In genomic region chr17:4815043-4815675, GRCh38 we compare ENCODE assay signal across 21 cellular contexts. TPM values are rescaled to one million over a fixed set of nuclear protein-coding genes. Genes with fewer than 3 reads are reported as not detected.
A peak's percentile ranks its signal among the peaks of the same experiment; 100 is the strongest.
DNase-seq lines count a peak whose midpoint lies in the region; TF ChIP-seq lines count a peak whose summit lies in the region.
"Had no signal": no experiment of that assay in that cellular context is flagged by ENCODE, and none has a peak within 500 bp of the region (broad histone marks: within the 10 kb centered on the region; RNA-seq: fewer than 3 reads in every experiment).

No MANE protein-coding gene starts in this region.

- no peaks in the 10 kb centered on the region for H3K9me2 ChIP-seq in PC-9 (ENCODE audit: insufficient read depth)

- CTCF ChIA-PET in PC-9 (lab: Charles Lee): no interaction called here

- no peaks in the 10 kb centered on the region for H3K9me3 ChIP-seq in PC-9 (ENCODE audit: insufficient read depth, low read depth)
- H3K9me3 ChIP-seq: heart left ventricle, thyroid gland had no signal

- H3K36me3 ChIP-seq in PC-9 (ENCODE audit: low read depth): peaks cover 3% of the 10 kb centered on the region; the same call in 1 of the 2 replicates

- POLR2A ChIA-PET in PC-9 (lab: Charles Lee; ENCODE audit: unreplicated experiment): no interaction called here

- no peaks in the 10 kb centered on the region for H3K9me3 Mint-ChIP-seq in progenitor cell of endocrine pancreas (ENCODE audit: low read depth)
- H3K9me3 Mint-ChIP-seq: IgD-negative memory B cell had no signal

- no peaks in the 10 kb centered on the region for H3K79me2 ChIP-seq in PC-9 (ENCODE audit: low read depth)

- no peak overlapping the region for H3K4me2 ChIP-seq in PC-9

- no peak overlapping the region for H3K4me3 ChIP-seq in PC-9
- H3K4me3 ChIP-seq in epithelial cell of esophagus (ENCODE audit: low read length): no peak overlapping the region
- H3K4me3 ChIP-seq: heart left ventricle, SK-N-MC, thyroid gland had no signal

- TF ChIP-seq CTCF in PC-9 (conservative IDR thresholded peaks at IDR 0.05) (peak; percentile 52; the same call in 1 of the 2 replicates), epithelial cell of esophagus (IDR thresholded peaks at IDR 0.05; ENCODE audit: insufficient read depth, low read depth, low read length, missing control alignments) (peak; percentile 30), progenitor cell of endocrine pancreas (IDR thresholded peaks at IDR 0.05; ENCODE audit: unreplicated experiment) (peak; percentile 30)

- no peaks in the 10 kb centered on the region for H3K27me3 ChIP-seq in PC-9 (ENCODE audit: insufficient read depth, low read depth)
- H3K27me3 ChIP-seq: heart left ventricle, thyroid gland had no signal

- H4K20me1 ChIP-seq in PC-9 (ENCODE audit: insufficient read depth): no peaks in the 10 kb centered on the region

- intact Hi-C loops in PC-9 (cut with micrococcal nuclease; ENCODE audit: unreplicated experiment): no loop called here

- BruUV-seq in PC-9 (replicated peaks; lab: Mats Ljungman, UMichigan): no TSS peak

- no peaks in the 10 kb centered on the region for H3K4me1 Mint-ChIP-seq in progenitor cell of endocrine pancreas (ENCODE audit: low read depth)

- H3F3A ChIP-seq in PC-9 (ENCODE audit: insufficient read depth, low read depth): peaks cover 19% of the 10 kb centered on the region

- H3K27me3 Mint-ChIP-seq in progenitor cell of endocrine pancreas: no peaks in the 10 kb centered on the region
- H3K27me3 Mint-ChIP-seq: IgD-negative memory B cell had no signal

- no peak overlapping the region for H3K4me3 Mint-ChIP-seq in progenitor cell of endocrine pancreas (ENCODE audit: low read depth)
- H3K4me3 Mint-ChIP-seq: IgD-negative memory B cell had no signal

- H3K27ac ChIP-seq in PC-9: no peak overlapping the region
- H3K27ac ChIP-seq: 22Rv1, heart left ventricle, SK-N-MC, thyroid gland had no signal

- H3K27ac Mint-ChIP-seq in progenitor cell of endocrine pancreas: no peak overlapping the region
- H3K27ac Mint-ChIP-seq: IgD-negative memory B cell had no signal

- no peak overlapping the region for H2AFZ ChIP-seq in PC-9

- peaks cover 19% of the 10 kb centered on the region for H3K4me1 ChIP-seq in PC-9 (replicated peaks; ENCODE audit: insufficient read depth)
- H3K4me1 ChIP-seq: thyroid gland had no signal

- DNase-seq in DMS53 (lab: John Stamatoyannopoulos, UW): peak; percentile 13
- no peak for DNase-seq in DMS53 treated with DMSO at 0.1 percent for 48 hours (lab: John Stamatoyannopoulos, UW; ENCODE audit: unreplicated experiment)
- DNase-seq in PC-9: no peak
- DNase-seq in epithelial cell of esophagus (ENCODE audit: low read depth): no peak
- DNase-seq in progenitor cell of endocrine pancreas (ENCODE audit: low spot score, unreplicated experiment): no peak
- DNase-seq in RKO (ENCODE audit: low spot score): no peak
- DNase-seq in retina: no peak
- no peak for DNase-seq in GM19240 (ENCODE audit: insufficient read length, low spot score)
- DNase-seq: activated CD4-positive, alpha-beta T cell treated with anti-CD3 and anti-CD28 coated beads for 1 hour; activated T-cell treated with anti-CD3 and anti-CD28 coated beads, Interleukin-2, amount 50 U/mL, for 1 hour; amniotic stem cell; DMS153; HCEC 1CT; left ventricle myocardium superior; NCI-H187; NCI-H748 treated with DMSO at 0.1 percent for 48 hours; thyroid gland had no signal

- peaks cover 15% of the 10 kb centered on the region for H3K36me3 Mint-ChIP-seq in progenitor cell of endocrine pancreas (ENCODE audit: insufficient read depth)

RNA-seq across cellular contexts. Expression of gene PLD2, which starts 8.2 kb away (rescaled TPM):
- 95.5 and 116 TPM in 2 replicates for total RNA-seq in PC-9 (2021)
- total RNA-seq in progenitor cell of endocrine pancreas: 80.3 and 81.0 TPM in 2 replicates

RNA-seq across cellular contexts. Expression of gene MINK1, which starts 18.0 kb away (rescaled TPM):
- total RNA-seq in PC-9 (2021) (160 and 190 TPM in 2 replicates), progenitor cell of endocrine pancreas (139 and 145 TPM in 2 replicates)

RNA-seq across cellular contexts. Expression of gene PSMB6, which starts 19.2 kb away (rescaled TPM):
- total RNA-seq in PC-9 (2021) (214 and 326 TPM in 2 replicates), progenitor cell of endocrine pancreas (126 and 137 TPM in 2 replicates)

RNA-seq across cellular contexts. Expression of gene GLTPD2, which starts 26.4 kb away (rescaled TPM):
- not detected in 2 replicates for total RNA-seq in PC-9 (2021)
- total RNA-seq in progenitor cell of endocrine pancreas: 4.0 and 4.1 TPM in 2 replicates
- total RNA-seq: heart left ventricle, left ventricle myocardium superior, thyroid gland had no signal
